8 cellular contexts compared by ENCODE assay signal in the genomic region with DNA sequence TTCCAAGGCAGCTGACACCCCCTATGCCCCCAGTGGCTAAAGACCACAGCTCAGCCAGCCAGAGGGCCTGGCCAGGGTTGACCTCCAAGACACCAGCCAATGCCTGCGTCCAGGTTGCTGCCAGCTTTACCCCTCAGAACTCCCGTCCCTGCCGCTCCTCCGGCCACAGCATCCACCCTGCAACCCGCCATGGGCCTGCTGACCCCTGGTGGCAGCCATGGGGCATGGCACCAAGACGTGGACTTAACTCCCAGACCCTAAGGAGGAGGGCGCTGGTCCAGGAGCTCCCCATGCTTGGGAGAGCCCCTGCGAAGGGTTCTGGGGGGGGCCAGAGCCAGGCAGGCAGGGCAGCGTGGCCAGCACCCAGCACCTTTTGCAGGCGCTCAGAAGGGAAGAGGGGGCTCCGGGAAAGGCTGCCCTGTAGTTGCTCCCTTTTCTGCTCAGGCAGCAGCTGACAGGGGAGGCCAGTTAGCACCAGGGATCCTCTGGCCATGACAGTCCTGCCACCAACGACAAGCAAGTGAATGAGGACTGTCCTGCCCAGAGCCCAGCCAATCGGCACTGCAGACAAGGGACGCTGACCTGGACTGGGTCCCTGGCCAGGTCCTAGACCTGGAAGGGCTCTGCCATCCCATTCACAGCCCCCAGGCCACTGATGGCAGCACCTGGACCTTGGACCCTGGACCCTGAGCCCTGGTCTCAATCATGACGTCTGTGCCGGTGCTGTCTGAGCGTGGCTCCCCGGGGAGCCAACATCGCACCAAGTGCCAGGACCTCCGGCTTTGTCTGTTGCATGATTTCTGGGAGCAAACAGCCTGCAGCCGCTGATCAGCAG.
DNase-seq lines count a peak whose midpoint lies in the region; ATAC-seq, FAIRE-seq and TF ChIP-seq lines count a peak whose summit lies in the region.

No MANE protein-coding gene starts in this region.

- no peaks in the 10 kb centered on the region for H3K36me3 ChIP-seq in CD4-positive, CD25-positive, alpha-beta regulatory T cell (ENCODE audit: control insufficient read depth, insufficient read depth, low read length)
- no peaks in the 10 kb centered on the region for H3K36me3 ChIP-seq in WERI-Rb-1
- H3K36me3 ChIP-seq in kidney (ENCODE audit: control insufficient read depth in 1 of 2, insufficient read depth in 2 of 2, low read length in 2 of 2) = no peaks in the 10 kb centered on the region

- peak; percentile 38 to 52 (median 46) for DNase-seq in CD4-positive, CD25-positive, alpha-beta regulatory T cell
- DNase-seq in NCI-H1694 (lab: John Stamatoyannopoulos, UW) (peak; percentile 11), WERI-Rb-1 (peak; percentile 82), T47D (ENCODE audit: low read depth in 1 of 2, low spot score in 1 of 2) (peak; percentile 72 to 83), kidney (peak; percentile 86), dedifferentiated amniotic fluid mesenchymal stem cell (ENCODE audit: extremely low spot score) (no peak)
- peak; percentile 23 to 47 for DNase-seq in stimulated activated CD4-positive, alpha-beta T cell treated with anti-CD3 and anti-CD28 coated beads, Interleukin-1b, Interleukin-23, amount 100 ng/mL, for 4 hours (ENCODE audit: low read depth in 2 of 2)

- TF ChIP-seq CTCF in WERI-Rb-1 (IDR thresholded peaks at IDR 0.05; ENCODE audit: low read depth, low read length) (peak; percentile 98), kidney (IDR thresholded peaks at IDR 0.05; ENCODE audit: borderline replicate concordance, extremely low read depth, insufficient read depth) (peak; percentile 87)

- peaks cover 4% of the 10 kb centered on the region for H3K4me1 ChIP-seq in CD4-positive, CD25-positive, alpha-beta regulatory T cell (ENCODE audit: control insufficient read depth, insufficient read depth, low read length, poor library complexity, severe bottlenecking)
- no peaks in the 10 kb centered on the region for H3K4me1 ChIP-seq in kidney (ENCODE audit: control insufficient read depth in 1 of 2, insufficient read depth in 1 of 2, low read depth in 1 of 2, low read length in 2 of 2)

- H3K9me3 ChIP-seq in CD4-positive, CD25-positive, alpha-beta regulatory T cell (ENCODE audit: control insufficient read depth in 2 of 2, low read length in 2 of 2) = no peaks in the 10 kb centered on the region
- no peaks in the 10 kb centered on the region for H3K9me3 ChIP-seq in WERI-Rb-1 (ENCODE audit: severe bottlenecking)
- no peaks in the 10 kb centered on the region for H3K9me3 ChIP-seq in kidney (ENCODE audit: control insufficient read depth in 1 of 2, low read length in 2 of 2)

- H3K9ac ChIP-seq in kidney (ENCODE audit: low read length in 2 of 2) = no peak overlapping the region

- H3K4me3 ChIP-seq in CD4-positive, CD25-positive, alpha-beta regulatory T cell (ENCODE audit: low read depth, low read length) = no peak overlapping the region
- H3K4me3 ChIP-seq in WERI-Rb-1 (ENCODE audit: low read depth, low read length) = no peak overlapping the region
- no peak overlapping the region for H3K4me3 ChIP-seq in kidney (ENCODE audit: low read length in 2 of 2)

- no peak overlapping the region for H3K4me3 Mint-ChIP-seq in CD4-positive, CD25-positive, alpha-beta regulatory T cell

- FAIRE-seq in kidney (lab: Jason Lieb, UNC) = no peak

- H3K27ac ChIP-seq in CD4-positive, CD25-positive, alpha-beta regulatory T cell (ENCODE audit: insufficient read depth, low read length, poor library complexity, severe bottlenecking) = no peak overlapping the region
- no peak overlapping the region for H3K27ac ChIP-seq in WERI-Rb-1
- no peak overlapping the region for H3K27ac ChIP-seq in kidney (ENCODE audit: low read depth in 2 of 2, low read length in 2 of 2)

- peaks cover 6% of the 10 kb centered on the region for H3K27me3 Mint-ChIP-seq in CD4-positive, CD25-positive, alpha-beta regulatory T cell

- in situ Hi-C loops in T47D (cut with HindIII; ENCODE audit: low pct_unique_long_range_greater_than_20kb, low sequenced_read_pairs) = no loop called here

- peaks cover 0 to 2% (median 0%) of the 10 kb centered on the region in 4 donors for H3K4me1 Mint-ChIP-seq in CD4-positive, CD25-positive, alpha-beta regulatory T cell

- no peaks in the 10 kb centered on the region for H3K36me3 Mint-ChIP-seq in CD4-positive, CD25-positive, alpha-beta regulatory T cell

- intact Hi-C loops in kidney (cut with DNase I) = loop anchor here (10.0 kb wide), 1 partner anchor 1091 kb away; a partner anchor contains a TSS

- peak in 1 of 2 donors; percentile 45 for ATAC-seq in CD4-positive, CD25-positive, alpha-beta regulatory T cell (ENCODE audit: low read depth in 2 of 2)
- peak; percentile 74 for ATAC-seq in GM21390 (IDR thresholded peaks at IDR 0.05; ENCODE audit: unreplicated experiment)

- peak overlapping the region in 1 of 3 donors; percentile 41 for H3K27ac Mint-ChIP-seq in CD4-positive, CD25-positive, alpha-beta regulatory T cell

- no peaks in the 10 kb centered on the region for H3K9me3 Mint-ChIP-seq in CD4-positive, CD25-positive, alpha-beta regulatory T cell

- no peaks in the 10 kb centered on the region for H3K27me3 ChIP-seq in CD4-positive, CD25-positive, alpha-beta regulatory T cell (ENCODE audit: control insufficient read depth, insufficient read depth, low read length)
- H3K27me3 ChIP-seq in WERI-Rb-1 (ENCODE audit: insufficient read depth, low read depth, severe bottlenecking) = no peaks in the 10 kb centered on the region
